23 cellular contexts compared by ENCODE assay signal in genomic region chr22:29816539-29816938, GRCh38. TPM values are rescaled to one million over a fixed set of nuclear protein-coding genes. Genes with fewer than 3 reads are reported as not detected.
DNase-seq lines count a peak whose midpoint lies in the region; ATAC-seq, FAIRE-seq and TF ChIP-seq lines count a peak whose summit lies in the region.
"Had no signal": no experiment of that assay in that cellular context is flagged by ENCODE, and none has a peak within 500 bp of the region (broad histone marks: within the 10 kb centered on the region; RNA-seq: fewer than 3 reads in every experiment).

No MANE protein-coding gene starts in this region.

- TF ChIP-seq EP300 in HepG2 (IDR thresholded peaks at IDR 0.05; ENCODE audit: low read depth in 2 of 2, low read length in 2 of 2) = no peak
- no peak for TF ChIP-seq EP300 in HepG2 (CRISPR knock-in tag; IDR thresholded peaks at IDR 0.05; ENCODE audit: borderline replicate concordance)

- H3K27me3 ChIP-seq in right lobe of liver (no peaks in the 10 kb centered on the region), HepG2 (ENCODE audit: control insufficient read depth in 1 of 2, insufficient read depth in 2 of 2, low read length in 2 of 2) (no peaks in the 10 kb centered on the region; a peak in 1 of 5 replicates), dorsolateral prefrontal cortex (no peaks in the 10 kb centered on the region)
- H3K27me3 ChIP-seq: body of pancreas, foreskin keratinocyte had no signal

- H3K4me1 ChIP-seq in right lobe of liver (peaks cover 0 to 81% (median 40%) of the 10 kb centered on the region in 4 donors), HepG2 (ENCODE audit: insufficient read depth, low read length) (peaks cover 52% of the 10 kb centered on the region)

- FAIRE-seq in HepG2 (lab: Jason Lieb, UNC) = no peak
- FAIRE-seq: colon, HTR-8/SVneo, kidney, TTC549 had no signal

- no peak overlapping the region for H3K4me2 ChIP-seq in HepG2 (ENCODE audit: low read depth, low read length)

- no peak for ATAC-seq in right lobe of liver
- no peak for ATAC-seq in HepG2
- ATAC-seq: activated T-helper 17 cell treated with anti-CD3 and anti-CD28 coated beads, Interleukin-2, amount 50 U/mL, for 72 hours; body of pancreas had no signal

- in situ Hi-C loops in HepG2 (cut with HindIII; ENCODE audit: extremely low pct_ligation_motif_present, low pct_unique_long_range_greater_than_20kb) = no loop called here

- TF ChIP-seq POLR2A in right lobe of liver (IDR thresholded peaks at IDR 0.05) = no peak
- TF ChIP-seq POLR2A in HepG2 (IDR thresholded peaks at IDR 0.05; ENCODE audit: insufficient read depth in 1 of 2, low read depth in 2 of 2, low read length in 2 of 2) = no peak

- TF ChIP-seq CTCF in right lobe of liver (IDR thresholded peaks at IDR 0.05) = no peak
- no peak for TF ChIP-seq CTCF in HepG2 (CRISPR knock-in tag; IDR thresholded peaks at IDR 0.05)
- TF ChIP-seq CTCF in dorsolateral prefrontal cortex (IDR thresholded peaks at IDR 0.05 in 54 of 56, conservative IDR thresholded peaks at IDR 0.05 in 2 of 56; ENCODE audit: low read depth in 1 of 56, partially characterized antibody in 56 of 56) = no peak

- intact Hi-C loops in right lobe of liver (cut with DNase I) = no loop called here
- intact Hi-C loops in HepG2 (cut with micrococcal nuclease; ENCODE audit: unreplicated experiment) = no loop called here
- intact Hi-C loops in dorsolateral prefrontal cortex (cut with DNase I) = no loop called here
- intact Hi-C loops in posterior cingulate gyrus (cut with DNase I) = loop anchor here (10.0 kb wide), 1 partner anchor 188 kb away; no protein-coding TSS in a partner anchor

- CTCF ChIA-PET in HepG2 (lab: Yijun Ruan, JAX; ENCODE audit: low intra/inter-chr PET ratio, low total read pairs) = no interaction called here

- no peak for TF ChIP-seq RAD21 in HepG2 (CRISPR knock-in tag; IDR thresholded peaks at IDR 0.05)

- POLR2A ChIA-PET in HepG2 (lab: Yijun Ruan, JAX) = interaction anchor here (1.8 kb wide), 1 partner anchor 17 kb away, joined by 7 read pairs; no protein-coding TSS in a partner anchor

- no peak overlapping the region for H3K9ac ChIP-seq in HepG2 (ENCODE audit: insufficient read depth, low read depth, low read length)

- H3K79me2 ChIP-seq in HepG2 (ENCODE audit: insufficient read depth, low read length) = no peaks in the 10 kb centered on the region

- WGBS in right lobe of liver (ENCODE audit: insufficient coverage, low coverage, low lambda C conversion rate, missing lambda C conversion rate) = 48% methylated on average over 6 of the region's 6 CpGs
- 95% methylated on average over 6 of the region's 6 CpGs for WGBS in HepG2 (ENCODE audit: low lambda C conversion rate)

- H3K4me3 ChIP-seq in right lobe of liver = no peak overlapping the region
- no peak overlapping the region for H3K4me3 ChIP-seq in HepG2 (replicated peaks in 1 of 3; ENCODE audit: insufficient read depth in 1 of 3, low read depth in 2 of 3, low read length in 3 of 3)
- no peak overlapping the region for H3K4me3 ChIP-seq in dorsolateral prefrontal cortex
- H3K4me3 ChIP-seq: body of pancreas had no signal

- H2AFZ ChIP-seq in HepG2 (ENCODE audit: low read length) = no peak overlapping the region

- H3K9me3 ChIP-seq in right lobe of liver (no peaks in the 10 kb centered on the region), HepG2 (ENCODE audit: low read length) (no peaks in the 10 kb centered on the region)
- H3K9me3 ChIP-seq: body of pancreas had no signal

- DNase-seq in right lobe of liver = no peak
- DNase-seq in HepG2 (ENCODE audit: low spot score) = no peak
- peak in 4 of 10 donors; percentile 32 to 69 (median 55) for DNase-seq in dorsolateral prefrontal cortex
- peak in 7 of 10 donors; percentile 22 to 88 (median 40) for DNase-seq in posterior cingulate gyrus
- no peak for DNase-seq in T-helper 9 cell
- DNase-seq in stimulated activated CD4-positive, alpha-beta T cell treated with anti-CD3 and anti-CD28 coated beads, Interleukin-4, amount 100 ng/mL, for 24 hours = no peak
- no peak for DNase-seq in NCI-H2196 treated with DMSO at 0.1 percent for 48 hours (lab: John Stamatoyannopoulos, UW; ENCODE audit: unreplicated experiment)
- DNase-seq in GDM1 (lab: John Stamatoyannopoulos, UW) = no peak
- DNase-seq: activated CD4-positive, alpha-beta T cell treated with anti-CD3 and anti-CD28 coated beads for 4 hours; GF-D8; kidney; naive B cell; NCI-H2029 treated with DMSO at 0.1 percent for 48 hours; NCI-H748 treated with DMSO at 0.1 percent for 48 hours; SHP77; stimulated activated CD4-positive, alpha-beta T cell treated with anti-CD3 and anti-CD28 coated beads, Interleukin-2, amount 100 ng/mL, for 48 hours; SW 1271 had no signal

- H3K27ac ChIP-seq in right lobe of liver (peak overlapping the region in 2 of 3 donors; percentile 56 to 66), HepG2 (ENCODE audit: extremely low read length, insufficient read depth, low read length) (no peak overlapping the region), dorsolateral prefrontal cortex (peak overlapping the region in 35 of 59 donors; percentile 0 to 81 (median 62))
- H3K27ac ChIP-seq: body of pancreas, foreskin keratinocyte had no signal

- no TSS peak for BruUV-seq in HepG2 (replicated peaks; lab: Mats Ljungman, UMichigan)

- H3K36me3 ChIP-seq in right lobe of liver (peaks cover 0 to 11% (median 0%) of the 10 kb centered on the region in 4 donors), HepG2 (replicated peaks in 1 of 2; ENCODE audit: control insufficient read depth in 1 of 2, insufficient read depth in 2 of 2, low read length in 2 of 2) (peaks cover 17 to 41% of the 10 kb centered on the region in 2 experiments)

- peaks cover 5% of the 10 kb centered on the region; the same call in 1 of the 2 replicates for H4K20me1 ChIP-seq in HepG2 (ENCODE audit: insufficient read depth, low read length)

RNA-seq across cellular contexts. Expression of gene ASCC2, which starts 21.5 kb away (rescaled TPM):
- 10 to 100 TPM; 41.2 to 56.1 (median 47.4) TPM for total RNA-seq in right lobe of liver
- total RNA-seq in HepG2 (2016; rRNA removed; fragmentation: Illumina TruSeq; extraction: Trizol) = 24.3 and 26.3 TPM in 2 replicates
- total RNA-seq in HepG2 (2016; cell fraction: cytosol; rRNA removed; fragmentation: Illumina TruSeq; extraction: Trizol; ENCODE audit: low read depth) = 17.6 and 18.6 TPM in 2 replicates
- 22.7 and 27.6 TPM in 2 replicates for total RNA-seq in HepG2 (2016; cell fraction: insoluble cytoplasmic fraction; rRNA removed; fragmentation: Illumina TruSeq; extraction: Trizol)
- 25.1 and 25.9 TPM in 2 replicates for total RNA-seq in HepG2 (2016; cell fraction: membrane; rRNA removed; fragmentation: Illumina TruSeq; extraction: Trizol)
- 25.8 and 29.0 TPM in 2 replicates for total RNA-seq in HepG2 (2016; cell fraction: nucleus; rRNA removed; fragmentation: Illumina TruSeq; extraction: Trizol)
- 26.2 and 29.9 TPM in 2 replicates for polyA plus RNA-seq in HepG2 (2011; rRNA removed)
- 17.5 and 19.1 TPM in 2 replicates for polyA plus RNA-seq in HepG2 (2011; cell fraction: cytosol; rRNA removed)
- 43.6 and 44.8 TPM in 2 replicates for polyA plus RNA-seq in HepG2 (2011; cell fraction: nucleus; rRNA removed)
- 21.1 and 26.8 TPM in 2 replicates for polyA plus RNA-seq in HepG2 (2012)
- 18.0 and 18.4 TPM in 2 replicates for polyA plus RNA-seq in HepG2 (2016; cell fraction: cytosol; fragmentation: Illumina TruSeq; extraction: Trizol; ENCODE audit: low read depth)
- 35.0 and 42.8 TPM in 2 replicates for polyA plus RNA-seq in HepG2 (2016; cell fraction: insoluble cytoplasmic fraction; fragmentation: Illumina TruSeq; extraction: Trizol; ENCODE audit: low read depth)
- 25.5 and 26.7 TPM in 2 replicates for polyA plus RNA-seq in HepG2 (2016; cell fraction: membrane; fragmentation: Illumina TruSeq; extraction: Trizol; ENCODE audit: low read depth)
- 59.5 and 59.7 TPM in 2 replicates for polyA plus RNA-seq in HepG2 (2016; cell fraction: nucleus; fragmentation: Illumina TruSeq; extraction: Trizol; ENCODE audit: insufficient read depth, low read depth)
- polyA minus RNA-seq in HepG2 (2011; rRNA and poly(A)+ RNA removed; ENCODE audit: low replicate concordance) = 45.5 and 76.2 TPM in 2 replicates
- polyA minus RNA-seq in HepG2 (2011; cell fraction: cytosol; rRNA and poly(A)+ RNA removed) = 17.1 and 17.2 TPM in 2 replicates
- 38.6 and 40.3 TPM in 2 replicates for polyA minus RNA-seq in HepG2 (2011; cell fraction: nucleus; rRNA and poly(A)+ RNA removed)
- 10 to 100 TPM; 22.5 to 65.4 (median 35.4) TPM for total RNA-seq in dorsolateral prefrontal cortex

RNA-seq across cellular contexts. Expression of gene UQCR10, which starts 49.4 kb away (rescaled TPM):
- total RNA-seq in right lobe of liver (10 to 100 TPM; 57.4 to 71.6 (median 64.0) TPM), HepG2 (2016; rRNA removed; fragmentation: Illumina TruSeq; extraction: Trizol) (225 and 309 TPM in 2 replicates), dorsolateral prefrontal cortex (100 to 1,000 TPM in 61 of 120 experiments, 10 to 100 TPM in 59; 57.3 to 129 (median 100) TPM)
- total RNA-seq in HepG2 (2016; cell fraction: cytosol; rRNA removed; fragmentation: Illumina TruSeq; extraction: Trizol; ENCODE audit: low read depth) = 89.2 and 115 TPM in 2 replicates
- 226 and 327 TPM in 2 replicates for total RNA-seq in HepG2 (2016; cell fraction: insoluble cytoplasmic fraction; rRNA removed; fragmentation: Illumina TruSeq; extraction: Trizol)
- total RNA-seq in HepG2 (2016; cell fraction: membrane; rRNA removed; fragmentation: Illumina TruSeq; extraction: Trizol) = 166 and 174 TPM in 2 replicates
- 63.2 and 78.3 TPM in 2 replicates for total RNA-seq in HepG2 (2016; cell fraction: nucleus; rRNA removed; fragmentation: Illumina TruSeq; extraction: Trizol)
- polyA plus RNA-seq in HepG2 (2011; rRNA removed) = 203 and 232 TPM in 2 replicates
- 210 and 287 TPM in 2 replicates for polyA plus RNA-seq in HepG2 (2011; cell fraction: cytosol; rRNA removed)
- 54.5 and 66.4 TPM in 2 replicates for polyA plus RNA-seq in HepG2 (2011; cell fraction: nucleus; rRNA removed)
- 157 and 173 TPM in 2 replicates for polyA plus RNA-seq in HepG2 (2012)
- polyA plus RNA-seq in HepG2 (2016; cell fraction: cytosol; fragmentation: Illumina TruSeq; extraction: Trizol; ENCODE audit: low read depth) = 119 and 141 TPM in 2 replicates
- polyA plus RNA-seq in HepG2 (2016; cell fraction: insoluble cytoplasmic fraction; fragmentation: Illumina TruSeq; extraction: Trizol; ENCODE audit: low read depth) = 316 and 360 TPM in 2 replicates
- polyA plus RNA-seq in HepG2 (2016; cell fraction: membrane; fragmentation: Illumina TruSeq; extraction: Trizol; ENCODE audit: low read depth) = 156 and 169 TPM in 2 replicates
- 145 and 146 TPM in 2 replicates for polyA plus RNA-seq in HepG2 (2016; cell fraction: nucleus; fragmentation: Illumina TruSeq; extraction: Trizol; ENCODE audit: insufficient read depth, low read depth)
- polyA minus RNA-seq in HepG2 (2011; rRNA and poly(A)+ RNA removed; ENCODE audit: low replicate concordance) = 174 and 191 TPM in 2 replicates
- polyA minus RNA-seq in HepG2 (2011; cell fraction: cytosol; rRNA and poly(A)+ RNA removed) = 62.8 and 71.2 TPM in 2 replicates
- polyA minus RNA-seq in HepG2 (2011; cell fraction: nucleus; rRNA and poly(A)+ RNA removed) = 35.6 and 37.2 TPM in 2 replicates

RNA-seq across cellular contexts. Expression of gene ZMAT5, which starts 49.7 kb away (rescaled TPM):
- total RNA-seq in right lobe of liver = 10 to 100 TPM in 5 of 6 experiments, 1 to 10 TPM in 1; 8.9 to 20.5 (median 13.7) TPM
- total RNA-seq in HepG2 (2016; rRNA removed; fragmentation: Illumina TruSeq; extraction: Trizol) = 27.8 and 34.7 TPM in 2 replicates
- 11.5 and 12.9 TPM in 2 replicates for total RNA-seq in HepG2 (2016; cell fraction: cytosol; rRNA removed; fragmentation: Illumina TruSeq; extraction: Trizol; ENCODE audit: low read depth)
- total RNA-seq in HepG2 (2016; cell fraction: insoluble cytoplasmic fraction; rRNA removed; fragmentation: Illumina TruSeq; extraction: Trizol) = 26.3 and 38.9 TPM in 2 replicates
- total RNA-seq in HepG2 (2016; cell fraction: membrane; rRNA removed; fragmentation: Illumina TruSeq; extraction: Trizol) = 9.5 and 12.3 TPM in 2 replicates
- total RNA-seq in HepG2 (2016; cell fraction: nucleus; rRNA removed; fragmentation: Illumina TruSeq; extraction: Trizol) = 9.1 and 10.6 TPM in 2 replicates
- 20.7 and 23.3 TPM in 2 replicates for polyA plus RNA-seq in HepG2 (2011; rRNA removed)
- polyA plus RNA-seq in HepG2 (2011; cell fraction: cytosol; rRNA removed) = 17.4 and 24.4 TPM in 2 replicates
- polyA plus RNA-seq in HepG2 (2011; cell fraction: nucleus; rRNA removed) = 14.3 and 16.6 TPM in 2 replicates
- polyA plus RNA-seq in HepG2 (2012) = 11.6 and 14.1 TPM in 2 replicates
- 9.4 and 11.6 TPM in 2 replicates for polyA plus RNA-seq in HepG2 (2016; cell fraction: cytosol; fragmentation: Illumina TruSeq; extraction: Trizol; ENCODE audit: low read depth)
- polyA plus RNA-seq in HepG2 (2016; cell fraction: insoluble cytoplasmic fraction; fragmentation: Illumina TruSeq; extraction: Trizol; ENCODE audit: low read depth) = 32.3 and 35.6 TPM in 2 replicates
- polyA plus RNA-seq in HepG2 (2016; cell fraction: membrane; fragmentation: Illumina TruSeq; extraction: Trizol; ENCODE audit: low read depth) = 8.4 and 9.8 TPM in 2 replicates
- polyA plus RNA-seq in HepG2 (2016; cell fraction: nucleus; fragmentation: Illumina TruSeq; extraction: Trizol; ENCODE audit: insufficient read depth, low read depth) = 15.3 and 17.8 TPM in 2 replicates
- polyA minus RNA-seq in HepG2 (2011; rRNA and poly(A)+ RNA removed; ENCODE audit: low replicate concordance) = 4.4 and 7.5 TPM in 2 replicates
- polyA minus RNA-seq in HepG2 (2011; cell fraction: cytosol; rRNA and poly(A)+ RNA removed) = 4.7 and 6.3 TPM in 2 replicates
- 2.8 and 4.1 TPM in 2 replicates for polyA minus RNA-seq in HepG2 (2011; cell fraction: nucleus; rRNA and poly(A)+ RNA removed)
- total RNA-seq in dorsolateral prefrontal cortex = 10 to 100 TPM; 13.5 to 32.9 (median 20.5) TPM

Comparison
In these comparisons a context has a peak if more than half of its experiments do, and no peak if none do; other contexts are left out.
1. DNase-seq: peak in posterior cingulate gyrus (7 of 10); none in right lobe of liver (0 of 3), HepG2 (single experiment), T-helper 9 cell (single experiment), stimulated activated CD4-positive, alpha-beta T cell treated with anti-CD3 and anti-CD28 coated beads, Interleukin-4, amount 100 ng/mL, for 24 hours (single experiment), NCI-H2196 treated with DMSO at 0.1 percent for 48 hours (single experiment) and GDM1 (single experiment).